ENCODE assay signal across 28 cellular contexts in genomic region chr22:35456757-35457156, GRCh38.
"Had no signal": no experiment of that assay in that cellular context is flagged by ENCODE, and none has a peak within 500 bp of the region (broad histone marks: within the 10 kb centered on the region; RNA-seq: fewer than 3 reads in every experiment).

No MANE protein-coding gene starts in this region.

- FAIRE-seq: endometrium, islet of Langerhans, keratinocyte had no signal

- H3K27ac ChIP-seq: colonic mucosa, epithelial cell of prostate, esophagus squamous epithelium, gastrocnemius medialis, heart right ventricle, left lung, lower lobe of right lung had no signal

- H3K4me3 Mint-ChIP-seq: dendritic cell treated with granulocyte-macrophage colony-stimulating factor and Interleukin-4, amounts not matched to agents 40 ng/mL and 50 ng/mL, for 4 days; effector memory CD8-positive, alpha-beta T cell; endodermal cell; mesothelial cell of epicardium; naive B cell had no signal

- H3K9me3 ChIP-seq: colonic mucosa, esophagus squamous epithelium, gastrocnemius medialis, heart right ventricle, left lung, lower lobe of right lung, mucosa of descending colon had no signal

- H3K4me1 ChIP-seq: gastrocnemius medialis, heart right ventricle, left lung had no signal

- H3K27me3 Mint-ChIP-seq: effector memory CD8-positive, alpha-beta T cell; naive B cell had no signal

- H3K36me3 Mint-ChIP-seq: mesothelial cell of epicardium, naive B cell had no signal

- H3K4me1 Mint-ChIP-seq: naive B cell had no signal

- H3K9me3 Mint-ChIP-seq: dendritic cell treated with granulocyte-macrophage colony-stimulating factor and Interleukin-4, amounts not matched to agents 40 ng/mL and 50 ng/mL, for 4 days; effector memory CD8-positive, alpha-beta T cell; endodermal cell; mesothelial cell of epicardium; naive B cell had no signal

- H3K27ac Mint-ChIP-seq: dendritic cell treated with granulocyte-macrophage colony-stimulating factor and Interleukin-4, amounts not matched to agents 40 ng/mL and 50 ng/mL, for 4 days; endodermal cell; mesothelial cell of epicardium had no signal

- H3K27me3 ChIP-seq: colonic mucosa, gastrocnemius medialis, left lung had no signal

- ATAC-seq: effector memory CD8-positive, alpha-beta T cell; esophagus mucosa; gastrocnemius medialis; heart right ventricle; left cardiac atrium; left lung; left ventricle myocardium superior; lower lobe of right lung; mucosa of descending colon had no signal

- DNase-seq: colonic mucosa; cortex of kidney; effector CD8-positive, alpha-beta T cell; effector memory CD8-positive, alpha-beta T cell; endodermal cell; erythroblast; esophagus squamous epithelium; foreskin fibroblast; foreskin melanocyte; gastrocnemius medialis; glutamatergic neuron; head of caudate nucleus; heart right ventricle; hippocampal formation; left cardiac atrium; left ventricle myocardium superior; lower lobe of right lung; mesenchymal stem cell; mucosa of descending colon; naive B cell had no signal

- H3K4me3 ChIP-seq: colonic mucosa, esophagus squamous epithelium, gastrocnemius medialis, heart right ventricle, left lung, lower lobe of right lung, mucosa of descending colon had no signal

- H3K36me3 ChIP-seq: colonic mucosa, esophagus squamous epithelium, gastrocnemius medialis, heart right ventricle, left lung, lower lobe of right lung had no signal
